ENCODE assay signal across 22 cellular contexts in genomic region chr11:115974703-115975102, GRCh38.
DNase-seq lines count a peak whose midpoint lies in the region; ATAC-seq, FAIRE-seq and TF ChIP-seq lines count a peak whose summit lies in the region.
"Had no signal": no experiment of that assay in that cellular context is flagged by ENCODE, and none has a peak within 500 bp of the region (broad histone marks: within the 10 kb centered on the region; RNA-seq: fewer than 3 reads in every experiment).

No MANE protein-coding gene starts in this region.

- peaks cover 22% of the 10 kb centered on the region for H3K27me3 Mint-ChIP-seq in activated CD8-positive, alpha-beta T cell treated with anti-CD3 and anti-CD28 coated beads for 36 hours

- H3K9ac ChIP-seq in HUES48 (ENCODE audit: low read depth, low read length) (no peak overlapping the region), GM12878 (ENCODE audit: control insufficient read depth, insufficient read depth, low read length) (no peak overlapping the region), smooth muscle cell (ENCODE audit: low read depth) (peak overlapping the region; percentile 47)

- intact Hi-C loops in GM12878 (cut with micrococcal nuclease; ENCODE audit: unreplicated experiment): loop anchor here (2.0 kb wide), 1 partner anchor 46 kb away; no protein-coding TSS in a partner anchor
- intact Hi-C loops in left lung (cut with DNase I): no loop called here
- intact Hi-C loops in activated CD8-positive, alpha-beta T cell treated with anti-CD3 and anti-CD28 coated beads for 36 hours (cut with micrococcal nuclease): no loop called here

- FAIRE-seq in GM12878 (lab: Jason Lieb, UNC): no peak
- FAIRE-seq: pancreas, urothelium cell line had no signal

- no peak overlapping the region for H3K4me3 Mint-ChIP-seq in activated CD8-positive, alpha-beta T cell treated with anti-CD3 and anti-CD28 coated beads for 36 hours
- H3K4me3 Mint-ChIP-seq: activated naive CD4-positive, alpha-beta T cell treated with anti-CD3 and anti-CD28 coated beads, Interleukin-2, amount 10 ng/mL, durations not matched to agents 7 days and 5 days; CD4-positive, alpha-beta T cell had no signal

- H3K36me3 ChIP-seq in HUES48 (ENCODE audit: control insufficient read depth, insufficient read depth, low read length) (no peaks in the 10 kb centered on the region), GM12878 (ENCODE audit: control insufficient read depth in 2 of 2, insufficient read depth in 2 of 2, low read length in 1 of 2) (no peaks in the 10 kb centered on the region), left lung (no peaks in the 10 kb centered on the region), smooth muscle cell (ENCODE audit: low read depth) (no peaks in the 10 kb centered on the region)
- H3K36me3 ChIP-seq: heart left ventricle, pancreas had no signal

- H3K9me3 Mint-ChIP-seq in activated CD8-positive, alpha-beta T cell treated with anti-CD3 and anti-CD28 coated beads for 36 hours: no peaks in the 10 kb centered on the region
- H3K9me3 Mint-ChIP-seq: activated naive CD4-positive, alpha-beta T cell treated with anti-CD3 and anti-CD28 coated beads, Interleukin-2, amount 10 ng/mL, durations not matched to agents 7 days and 5 days; CD4-positive, alpha-beta T cell had no signal

- SMC1A ChIA-PET in GM12878 (lab: Charles Lee; ENCODE audit: uncharacterized antibody, unreplicated experiment): interaction anchor here (0.8 to 3.3 kb wide), 12 partner anchors 10 to 103 kb away, joined by 3 to 19 read pairs (median 6); no protein-coding TSS in a partner anchor

- TF ChIP-seq CTCF in GM12878 (IDR thresholded peaks at IDR 0.05 in 2 of 3, conservative IDR thresholded peaks at IDR 0.05 in 1 of 3; ENCODE audit: control insufficient read depth in 2 of 3, extremely low read depth in 1 of 3, insufficient read depth in 1 of 3, low read depth in 3 of 3, low read length in 3 of 3) (no peak), left lung (IDR thresholded peaks at IDR 0.05) (no peak), smooth muscle cell (IDR thresholded peaks at IDR 0.05; ENCODE audit: borderline replicate concordance, insufficient read depth, poor library complexity, severe bottlenecking) (no peak)
- no peak for TF ChIP-seq CTCF in activated CD8-positive, alpha-beta T cell treated with anti-CD3 and anti-CD28 coated beads for 36 hours (IDR thresholded peaks at IDR 0.05)

- no peaks in the 10 kb centered on the region for H3K4me1 Mint-ChIP-seq in activated CD8-positive, alpha-beta T cell treated with anti-CD3 and anti-CD28 coated beads for 36 hours (ENCODE audit: low read depth)
- H3K4me1 Mint-ChIP-seq: activated naive CD4-positive, alpha-beta T cell treated with anti-CD3 and anti-CD28 coated beads, Interleukin-2, amount 10 ng/mL, durations not matched to agents 7 days and 5 days; central memory CD8-positive, alpha-beta T cell had no signal

- RAD21 ChIA-PET in GM12878 (lab: Charles Lee; ENCODE audit: unreplicated experiment): interaction anchor here (1.1 to 2.2 kb wide), 11 partner anchors 10 to 106 kb away, joined by 3 to 12 read pairs (median 4); no protein-coding TSS in a partner anchor

- H2AFZ ChIP-seq in GM12878 (ENCODE audit: control insufficient read depth, low read depth, low read length) (no peak overlapping the region), smooth muscle cell (ENCODE audit: low read depth) (peak overlapping the region; percentile 99)

- no peaks in the 10 kb centered on the region for H3K79me2 ChIP-seq in GM12878 (ENCODE audit: control insufficient read depth, insufficient read depth, low read length)
- no peaks in the 10 kb centered on the region for H3K79me2 ChIP-seq in smooth muscle cell (ENCODE audit: low read depth)

- TSS peak; percentile 53 for BruUV-seq in GM12878 (replicated peaks; lab: Mats Ljungman, UMichigan)

- in situ Hi-C loops in GM12878 (cut with MboI): no loop called here

- ATAC-seq in GM12878: peak; percentile 12
- ATAC-seq in left lung: peak; percentile 67
- no peak for ATAC-seq in activated CD8-positive, alpha-beta T cell treated with anti-CD3 and anti-CD28 coated beads for 36 hours
- ATAC-seq: activated T-cell treated with anti-CD3 and anti-CD28 coated beads, Interleukin-2, amount 50 U/mL, for 72 hours; PC-3 had no signal

- H3K27me3 ChIP-seq in HUES48 (ENCODE audit: control insufficient read depth, insufficient read depth, low read length) (peaks cover 60% of the 10 kb centered on the region), GM12878 (replicated peaks in 1 of 2; ENCODE audit: control insufficient read depth in 2 of 2, insufficient read depth in 2 of 2, low read length in 1 of 2) (no peaks in the 10 kb centered on the region), left lung (peaks cover 0 to 30% of the 10 kb centered on the region in 2 donors), smooth muscle cell (ENCODE audit: low read depth) (no peaks in the 10 kb centered on the region)
- H3K27me3 ChIP-seq: dorsolateral prefrontal cortex, pancreas had no signal

- 94% methylated on average over 1 of the region's 1 CpG for WGBS in GM12878 (ENCODE audit: insufficient coverage, insufficient replicate concordance, low lambda C conversion rate, missing lambda C conversion rate)
- 59% methylated on average over 1 of the region's 1 CpG for WGBS in smooth muscle cell (ENCODE audit: low lambda C conversion rate)

- no peaks in the 10 kb centered on the region for H4K20me1 ChIP-seq in GM12878 (ENCODE audit: control insufficient read depth, insufficient read depth)
- H4K20me1 ChIP-seq in smooth muscle cell (ENCODE audit: low read depth): no peaks in the 10 kb centered on the region

- CTCF ChIA-PET in GM12878 (lab: Yijun Ruan, JAX): interaction anchor here (0.9 to 3.1 kb wide), 12 partner anchors 10 to 105 kb away, joined by 3 to 10 read pairs (median 4); no protein-coding TSS in a partner anchor
- CTCF ChIA-PET in activated CD8-positive, alpha-beta T cell treated with anti-CD3 and anti-CD28 coated beads for 36 hours (lab: Charles Lee): no interaction called here

- no peak for TF ChIP-seq EP300 in GM12878 (IDR thresholded peaks at IDR 0.05; ENCODE audit: borderline replicate concordance in 1 of 2, control insufficient read depth in 1 of 2, low read depth in 2 of 2, low read length in 2 of 2)

- TF ChIP-seq RAD21 in GM12878 (IDR thresholded peaks at IDR 0.05; ENCODE audit: insufficient read depth, low read depth, low read length): no peak

- H3K27ac Mint-ChIP-seq in activated CD8-positive, alpha-beta T cell treated with anti-CD3 and anti-CD28 coated beads for 36 hours: no peak overlapping the region
- H3K27ac Mint-ChIP-seq: activated naive CD4-positive, alpha-beta T cell treated with anti-CD3 and anti-CD28 coated beads, Interleukin-2, amount 10 ng/mL, durations not matched to agents 7 days and 5 days; activated T-cell treated with anti-CD3 and anti-CD28 coated beads, Interleukin-2, amount 50 U/mL, for 72 hours; CD4-positive, alpha-beta T cell had no signal

- no peak for DNase-seq in GM12878 (ENCODE audit: low read depth, low spot score)
- no peak for DNase-seq in left lung
- no peak for DNase-seq in smooth muscle cell (lab: John Stamatoyannopoulos, UW; ENCODE audit: unreplicated experiment)
- no peak for DNase-seq in activated CD8-positive, alpha-beta T cell treated with anti-CD3 and anti-CD28 coated beads for 36 hours
- DNase-seq in kidney glomerular epithelial cell (lab: John Stamatoyannopoulos, UW): no peak
- DNase-seq in DMS153 (lab: John Stamatoyannopoulos, UW): no peak
- DNase-seq: activated CD8-positive, alpha-beta memory T cell treated with anti-CD3 and anti-CD28 coated beads for 24 hours; activated naive CD4-positive, alpha-beta T cell treated with anti-CD3 and anti-CD28 coated beads, Interleukin-2, amount 10 ng/mL, durations not matched to agents 7 days and 5 days; activated T-cell treated with anti-CD3 and anti-CD28 coated beads, Interleukin-2, amount 50 U/mL, for 72 hours; CD4-positive, alpha-beta T cell; heart left ventricle; NCI-H1048; NCI-H1930; pancreas; PC-3; right cardiac atrium; SHP77 treated with DMSO at 0.1 percent for 48 hours had no signal

- POLR2A ChIA-PET in GM12878 (lab: Charles Lee): interaction anchor here (1.4 to 2.2 kb wide), 4 partner anchors 45 to 81 kb away, joined by 4 to 10 read pairs (median 5); no protein-coding TSS in a partner anchor
- POLR2A ChIA-PET in activated CD8-positive, alpha-beta T cell treated with anti-CD3 and anti-CD28 coated beads for 36 hours (lab: Charles Lee): no interaction called here

- H3K27ac ChIP-seq in HUES48 (ENCODE audit: low read depth, low read length) (peak overlapping the region; percentile 85), GM12878 (ENCODE audit: control insufficient read depth, insufficient read depth) (no peak overlapping the region), left lung (no peak overlapping the region), smooth muscle cell (ENCODE audit: low read depth) (no peak overlapping the region)
- H3K27ac ChIP-seq: heart left ventricle, pancreas had no signal

- no peaks in the 10 kb centered on the region for H3K36me3 Mint-ChIP-seq in activated CD8-positive, alpha-beta T cell treated with anti-CD3 and anti-CD28 coated beads for 36 hours (ENCODE audit: low read depth)
- H3K36me3 Mint-ChIP-seq: activated naive CD4-positive, alpha-beta T cell treated with anti-CD3 and anti-CD28 coated beads, Interleukin-2, amount 10 ng/mL, durations not matched to agents 7 days and 5 days had no signal

- H3K4me2 ChIP-seq in GM12878 (ENCODE audit: control insufficient read depth, insufficient read depth): no peak overlapping the region
- peak overlapping the region; percentile 88 for H3K4me2 ChIP-seq in smooth muscle cell

- H3K9me3 ChIP-seq in HUES48 (ENCODE audit: control insufficient read depth, insufficient read depth, low read length) (no peaks in the 10 kb centered on the region), GM12878 (replicated peaks; ENCODE audit: control insufficient read depth, insufficient read depth, low read length) (no peaks in the 10 kb centered on the region; the same call in 2 of the 3 replicates), left lung (peaks cover 0 to 4% of the 10 kb centered on the region in 2 donors), smooth muscle cell (replicated peaks; ENCODE audit: low read depth) (no peaks in the 10 kb centered on the region)
- H3K9me3 ChIP-seq: pancreas had no signal

- H3K4me1 ChIP-seq in HUES48 (ENCODE audit: control insufficient read depth, insufficient read depth, low read length): peaks cover 26% of the 10 kb centered on the region
- peaks cover 4% of the 10 kb centered on the region; the same call in 1 of the 2 replicates for H3K4me1 ChIP-seq in GM12878 (ENCODE audit: control insufficient read depth, insufficient read depth, low read length)
- no peaks in the 10 kb centered on the region for H3K4me1 ChIP-seq in left lung
- H3K4me1 ChIP-seq in smooth muscle cell (ENCODE audit: low read depth): peaks cover 7% of the 10 kb centered on the region
- H3K4me1 ChIP-seq: pancreas had no signal

- H3K4me3 ChIP-seq in HUES48 (ENCODE audit: low read depth, low read length) (peak overlapping the region; percentile 48), GM12878 (0 out of 2 replicates have a peak overlapping the region, but pooled peaks have one; percentile 65), left lung (no peak overlapping the region), smooth muscle cell (peak overlapping the region; percentile 63)
- H3K4me3 ChIP-seq: lung, pancreas had no signal

- H3F3A ChIP-seq in smooth muscle cell (ENCODE audit: low read depth): no peaks in the 10 kb centered on the region

- TF ChIP-seq POLR2A in GM12878 (IDR thresholded peaks at IDR 0.05; ENCODE audit: low read depth, low read length): no peak

Comparison
In these comparisons a context has a peak if more than half of its experiments do, and no peak if none do; other contexts are left out.
1. H3K4me3 ChIP-seq: peak in HUES48 (single experiment), GM12878 (single experiment) and smooth muscle cell (single experiment); none in left lung (0 of 2).